In genomic region chr19:12801466-12802266, GRCh38 we compare ENCODE assay signal across 8 cellular contexts. TPM values are rescaled to one million over a fixed set of nuclear protein-coding genes. Genes with fewer than 3 reads are reported as not detected.
DNase-seq lines count a peak whose midpoint lies in the region; ATAC-seq and TF ChIP-seq lines count a peak whose summit lies in the region.

TSS of gene PRDX2 (minus strand) at chr19:12801800. CDS start at chr19:12801261, 539 bp downstream.
TSS of gene THSD8 (plus strand) at chr19:12802069. CDS start at chr19:12802072, 3 bp downstream.

- no peaks in the 10 kb centered on the region for H3K27me3 Mint-ChIP-seq in activated naive CD8-positive, alpha-beta T cell treated with anti-CD3 and anti-CD28 coated beads for 36 hours

- peak; percentile 87 for ATAC-seq in Right ventricle myocardium inferior
- no peak for ATAC-seq in GM19452 (IDR thresholded peaks at IDR 0.05; ENCODE audit: unreplicated experiment)

- no peaks in the 10 kb centered on the region for H3K9me3 ChIP-seq in uterus

- intact Hi-C loops in Right ventricle myocardium inferior (cut with DNase I) (no loop called here), uterus (cut with DNase I; ENCODE audit: low total_unique reads) (loop anchor here (5.0 kb wide), 1 partner anchor 34 kb away; no protein-coding TSS in a partner anchor)

- H3K4me3 ChIP-seq in LNCaP clone FGC (ENCODE audit: low read depth, low read length), result peak within 1 kb of the TSS; percentile 100
- peak within 1 kb of the TSS; percentile 55 to 84 for H3K4me3 ChIP-seq in uterus

- peaks cover 0 to 9% of the 10 kb centered on the region in 2 donors for H3K4me1 ChIP-seq in uterus

- H3K27me3 ChIP-seq in uterus, result no peaks in the 10 kb centered on the region

- peak; percentile 72 to 77 for TF ChIP-seq POLR2A in uterus (IDR thresholded peaks at IDR 0.05)

- no peaks in the 10 kb centered on the region for H3K9me3 Mint-ChIP-seq in activated naive CD8-positive, alpha-beta T cell treated with anti-CD3 and anti-CD28 coated beads for 36 hours

- TF ChIP-seq CTCF in LNCaP clone FGC (IDR thresholded peaks at IDR 0.05; ENCODE audit: control insufficient read depth, extremely low read depth, insufficient read depth) (0 out of 2 replicates have a peak, but pooled peaks have one; percentile 5), uterus (IDR thresholded peaks at IDR 0.05) (peak in 2 of 4 experiments; percentile 18 to 19)

- H3K4me3 Mint-ChIP-seq in activated naive CD8-positive, alpha-beta T cell treated with anti-CD3 and anti-CD28 coated beads for 36 hours, result peak within 1 kb of the TSS; percentile 91

- peaks cover 14% of the 10 kb centered on the region for H3K36me3 Mint-ChIP-seq in activated naive CD8-positive, alpha-beta T cell treated with anti-CD3 and anti-CD28 coated beads for 36 hours

- DNase-seq in GF-D8 (lab: John Stamatoyannopoulos, UW) (peak; percentile 36), LNCaP clone FGC (ENCODE audit: low read depth) (peak; percentile 40), SK-N-DZ (ENCODE audit: low spot score) (peak; percentile 83), Right ventricle myocardium inferior (ENCODE audit: missing footprints) (peak; percentile 86), nucleus accumbens (lab: John Stamatoyannopoulos, UW) (peak in 50 of 56 donors; percentile 16 to 88 (median 67)), uterus (peak; percentile 72 to 80)
- peak; percentile 81 for DNase-seq in activated naive CD8-positive, alpha-beta T cell treated with anti-CD3 and anti-CD28 coated beads for 36 hours

- peak within 1 kb of the TSS; percentile 56 to 86 for H3K27ac ChIP-seq in uterus

- no peaks in the 10 kb centered on the region for H3K36me3 ChIP-seq in uterus

- peaks cover 18% of the 10 kb centered on the region for H3K4me1 Mint-ChIP-seq in activated naive CD8-positive, alpha-beta T cell treated with anti-CD3 and anti-CD28 coated beads for 36 hours

- H3K27ac Mint-ChIP-seq in activated naive CD8-positive, alpha-beta T cell treated with anti-CD3 and anti-CD28 coated beads for 36 hours, result peak within 1 kb of the TSS; percentile 83

RNA-seq across cellular contexts. Expression of gene PRDX2, which starts in this region (rescaled TPM):
- 767 and 849 TPM in 2 replicates for polyA plus RNA-seq in SK-N-DZ (2014; cell fraction: cytosol; rRNA removed)
- polyA plus RNA-seq in SK-N-DZ (2014; cell fraction: nucleus; rRNA removed), result 377 and 409 TPM in 2 replicates
- 100 to 1,000 TPM; 238 to 241 TPM for total RNA-seq in activated naive CD8-positive, alpha-beta T cell treated with anti-CD3 and anti-CD28 coated beads for 36 hours
- total RNA-seq in Right ventricle myocardium inferior (692 TPM), uterus (100 to 1,000 TPM; 148 to 178 (median 163) TPM)

RNA-seq across cellular contexts. Expression of gene THSD8, which starts in this region (rescaled TPM):
- not detected in 2 replicates for polyA plus RNA-seq in SK-N-DZ (2014; cell fraction: cytosol; rRNA removed)
- polyA plus RNA-seq in SK-N-DZ (2014; cell fraction: nucleus; rRNA removed), result not detected in 2 replicates
- 10 to 100 TPM; 25.3 to 30.5 TPM for total RNA-seq in activated naive CD8-positive, alpha-beta T cell treated with anti-CD3 and anti-CD28 coated beads for 36 hours
- total RNA-seq in Right ventricle myocardium inferior (1.7 TPM), uterus (1 to 10 TPM in 1 of 4 donors, not detected in 3; 4.1 TPM)

Comparison
In these comparisons a context has a peak if more than half of its experiments do, and no peak if none do; other contexts are left out.
1. DNase-seq: peak in every context shown above with its lines; median percentile 86 in Right ventricle myocardium inferior; 83 in SK-N-DZ; 81 in activated naive CD8-positive, alpha-beta T cell treated with anti-CD3 and anti-CD28 coated beads for 36 hours; 76 in uterus; 67 in nucleus accumbens; 40 in LNCaP clone FGC; 36 in GF-D8.